ENCODE assay signal across 25 cellular contexts in the genomic region with DNA sequence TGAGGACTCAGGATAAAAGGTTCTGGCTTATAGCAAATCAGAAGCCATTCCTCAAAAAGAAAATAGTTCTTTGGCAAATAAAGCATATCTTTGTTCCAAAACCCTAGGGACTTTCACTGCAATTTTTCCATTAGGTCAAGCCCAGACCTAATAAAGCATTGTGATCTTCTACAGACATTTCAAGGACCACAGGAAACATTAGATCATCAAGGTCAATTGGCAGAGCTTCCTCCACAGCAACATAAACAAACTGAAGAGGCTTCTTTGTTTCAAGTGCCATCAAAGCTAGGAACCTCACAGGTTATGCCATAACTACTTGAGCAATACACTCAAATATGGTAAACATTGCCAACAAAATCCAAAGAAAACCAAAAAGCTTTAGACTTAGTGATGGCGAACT.
DNase-seq lines count a peak whose midpoint lies in the region; ATAC-seq and TF ChIP-seq lines count a peak whose summit lies in the region.
"Had no signal": no experiment of that assay in that cellular context is flagged by ENCODE, and none has a peak within 500 bp of the region (broad histone marks: within the 10 kb centered on the region; RNA-seq: fewer than 3 reads in every experiment).

No MANE protein-coding gene starts in this region.

- WGBS in heart right ventricle, 2 donors, result 72 to 79% methylated on average over 1 of the region's 1 CpG
- 92% methylated on average over 1 of the region's 1 CpG for WGBS in mammary epithelial cell (ENCODE audit: low coverage, missing lambda C conversion rate)
- WGBS in upper lobe of left lung, 2 donors, result 59 to 65% methylated on average over 1 of the region's 1 CpG

- no peak overlapping the region for H3K27ac Mint-ChIP-seq in effector memory CD8-positive, alpha-beta T cell
- H3K27ac Mint-ChIP-seq: IgD-negative memory B cell, WTC11 had no signal

- no peaks in the 10 kb centered on the region for H3K79me2 ChIP-seq in mammary epithelial cell (ENCODE audit: insufficient read depth, low read length)

- H3K4me1 Mint-ChIP-seq in effector memory CD8-positive, alpha-beta T cell (ENCODE audit: low read depth in 2 of 2), result no peaks in the 10 kb centered on the region
- H3K4me1 Mint-ChIP-seq: WTC11 had no signal

- H3K4me3 ChIP-seq in heart right ventricle (no peak overlapping the region), right atrium auricular region (no peak overlapping the region), mammary epithelial cell (replicated peaks in 1 of 3; ENCODE audit: insufficient read depth in 1 of 3, low read depth in 2 of 3, low read length in 3 of 3) (no peak overlapping the region), upper lobe of left lung (no peak overlapping the region)
- H3K4me3 ChIP-seq: BLaER1 treated with 17β-estradiol and CSF1 and Interleukin-3, amounts not matched to agents 10 nM and 100 nM; dorsolateral prefrontal cortex; suprapubic skin had no signal

- TF ChIP-seq EP300 in upper lobe of left lung (IDR thresholded peaks at IDR 0.05), result peak in 2 of 4 donors; percentile 7 to 91

- intact Hi-C loops in heart right ventricle (cut with DNase I), result no loop called here
- intact Hi-C loops in mammary epithelial cell (cut with micrococcal nuclease), result no loop called here

- H2AFZ ChIP-seq in mammary epithelial cell (ENCODE audit: low read depth, low read length), result no peak overlapping the region

- no peaks in the 10 kb centered on the region for H3K36me3 Mint-ChIP-seq in effector memory CD8-positive, alpha-beta T cell (ENCODE audit: insufficient read depth)
- H3K36me3 Mint-ChIP-seq: IgD-negative memory B cell, WTC11 had no signal

- ATAC-seq in heart right ventricle (peak in 5 of 8 donors; percentile 29 to 76 (median 56)), upper lobe of left lung (ENCODE audit: low FRiP score in 2 of 2) (peak in 1 of 2 donors; percentile 51), GM19467 (IDR thresholded peaks at IDR 0.05; ENCODE audit: unreplicated experiment) (no peak)
- no peak for ATAC-seq in effector memory CD8-positive, alpha-beta T cell (replicated peaks)
- ATAC-seq: WTC11 had no signal

- in situ Hi-C loops in mammary epithelial cell (cut with MboI; ENCODE audit: low sequenced_read_pairs in 2 of 2), result no loop called here

- no peak overlapping the region for H3K4me2 ChIP-seq in mammary epithelial cell (ENCODE audit: insufficient read depth, low read depth, low read length)
- H3K4me2 ChIP-seq: BLaER1 treated with 17β-estradiol and CSF1 and Interleukin-3, amounts not matched to agents 10 nM and 100 nM had no signal

- TF ChIP-seq CTCF in heart right ventricle (IDR thresholded peaks at IDR 0.05) (no peak), right atrium auricular region (IDR thresholded peaks at IDR 0.05) (no peak), mammary epithelial cell (conservative IDR thresholded peaks at IDR 0.05 in 1 of 2, IDR thresholded peaks at IDR 0.05 in 1 of 2; ENCODE audit: extremely low read depth in 1 of 2, insufficient read depth in 1 of 2, low read depth in 1 of 2, low read length in 2 of 2) (no peak), upper lobe of left lung (IDR thresholded peaks at IDR 0.05) (no peak)

- H3K9me3 Mint-ChIP-seq in effector memory CD8-positive, alpha-beta T cell, result peaks cover 0 to 2% of the 10 kb centered on the region in 2 donors

- no peaks in the 10 kb centered on the region for H4K20me1 ChIP-seq in mammary epithelial cell (ENCODE audit: insufficient read depth, low read length)
- H4K20me1 ChIP-seq: BLaER1 treated with 17β-estradiol and CSF1 and Interleukin-3, amounts not matched to agents 10 nM and 100 nM had no signal

- H3K27me3 ChIP-seq in heart right ventricle, result no peaks in the 10 kb centered on the region
- H3K27me3 ChIP-seq in right atrium auricular region, result no peaks in the 10 kb centered on the region
- H3K27me3 ChIP-seq in mammary epithelial cell (ENCODE audit: insufficient read depth, low read length), result no peaks in the 10 kb centered on the region
- H3K27me3 ChIP-seq in upper lobe of left lung, result no peaks in the 10 kb centered on the region
- H3K27me3 ChIP-seq: BLaER1 treated with 17β-estradiol and CSF1 and Interleukin-3, amounts not matched to agents 10 nM and 100 nM; suprapubic skin had no signal

- dilution Hi-C loops in mammary epithelial cell (cut with HindIII; ENCODE audit: low sequenced_read_pairs), result no loop called here

- H3K36me3 ChIP-seq in heart right ventricle (no peaks in the 10 kb centered on the region), right atrium auricular region (no peaks in the 10 kb centered on the region), mammary epithelial cell (ENCODE audit: insufficient read depth, low read length) (no peaks in the 10 kb centered on the region), upper lobe of left lung (no peaks in the 10 kb centered on the region)
- H3K36me3 ChIP-seq: BLaER1 treated with 17β-estradiol and CSF1 and Interleukin-3, amounts not matched to agents 10 nM and 100 nM; suprapubic skin had no signal

- no peak overlapping the region for H3K9ac ChIP-seq in mammary epithelial cell (ENCODE audit: insufficient read depth, low read length)
- H3K9ac ChIP-seq: BLaER1 treated with 17β-estradiol and CSF1 and Interleukin-3, amounts not matched to agents 10 nM and 100 nM had no signal

- no peak overlapping the region for H3K4me3 Mint-ChIP-seq in effector memory CD8-positive, alpha-beta T cell
- H3K4me3 Mint-ChIP-seq: IgD-negative memory B cell, WTC11 had no signal

- no TSS peak for BruUV-seq in mammary epithelial cell (replicated peaks; lab: Mats Ljungman, UMichigan)

- no peak for TF ChIP-seq POLR2A in upper lobe of left lung (IDR thresholded peaks at IDR 0.05)

- H3K4me1 ChIP-seq in heart right ventricle (peaks cover 0 to 37% (median 13%) of the 10 kb centered on the region in 9 donors), right atrium auricular region (peaks cover 0 to 13% of the 10 kb centered on the region in 2 donors), mammary epithelial cell (ENCODE audit: insufficient read depth, low read length) (peaks cover 13% of the 10 kb centered on the region), upper lobe of left lung (peaks cover 2 to 18% (median 8%) of the 10 kb centered on the region in 4 donors)
- H3K4me1 ChIP-seq: BLaER1 treated with 17β-estradiol and CSF1 and Interleukin-3, amounts not matched to agents 10 nM and 100 nM; suprapubic skin had no signal

- H3K27ac ChIP-seq in heart right ventricle (peak overlapping the region in 3 of 10 donors; percentile 6 to 27 (median 17)), right atrium auricular region (peak overlapping the region in 1 of 2 donors; percentile 38), mammary epithelial cell (ENCODE audit: insufficient read depth, low read depth, low read length) (no peak overlapping the region), upper lobe of left lung (peak overlapping the region; percentile 15 to 69 (median 38))
- H3K27ac ChIP-seq: BLaER1 treated with 17β-estradiol and CSF1 and Interleukin-3, amounts not matched to agents 10 nM and 100 nM; dorsolateral prefrontal cortex; epithelial cell of prostate; HL-60; suprapubic skin had no signal

- peaks cover 0 to 10% (median 0%) of the 10 kb centered on the region in 11 donors for H3K9me3 ChIP-seq in heart right ventricle
- no peaks in the 10 kb centered on the region for H3K9me3 ChIP-seq in right atrium auricular region
- no peaks in the 10 kb centered on the region for H3K9me3 ChIP-seq in mammary epithelial cell (replicated peaks; ENCODE audit: insufficient read depth, low read length)
- no peaks in the 10 kb centered on the region for H3K9me3 ChIP-seq in upper lobe of left lung
- H3K9me3 ChIP-seq: suprapubic skin had no signal

- peaks cover 42 to 55% of the 10 kb centered on the region in 2 donors for H3K27me3 Mint-ChIP-seq in effector memory CD8-positive, alpha-beta T cell

- CTCF ChIA-PET in mammary epithelial cell (lab: Charles Lee; ENCODE audit: low non-redundant PET), result no interaction called here

- peak in 1 of 2 donors; percentile 13 for DNase-seq in heart right ventricle
- DNase-seq in right atrium auricular region (ENCODE audit: low spot score), result no peak
- peak; percentile 13 for DNase-seq in mammary epithelial cell
- DNase-seq in iris pigment epithelial cell (ENCODE audit: low read depth), result peak; percentile 14
- DNase-seq in upper lobe of left lung, result no peak
- DNase-seq in effector memory CD8-positive, alpha-beta T cell, result no peak
- no peak for DNase-seq in activated effector memory CD4-positive, alpha-beta T cell treated with Interleukin-2 at 50 U/mL for 16 hours
- DNase-seq: ACHN; activated CD4-positive, alpha-beta T cell treated with anti-CD3 and anti-CD28 coated beads, Interleukin-2, amount 50 U/mL, for 4 hours; activated CD8-positive, alpha-beta memory T cell treated with anti-CD3 and anti-CD28 coated beads, Interleukin-2, amount 50 U/mL, for 48 hours; activated effector memory CD4-positive, alpha-beta T cell treated with anti-CD3 and anti-CD28 coated beads, Interleukin-2, amount 50 U/mL, for 16 hours; dorsolateral prefrontal cortex; MM.1S; NCI-H1694; NCI-H2227 treated with DMSO at 0.1 percent for 48 hours; nucleus accumbens; retina; stimulated activated CD4-positive, alpha-beta T cell treated with anti-CD3 and anti-CD28 coated beads, Interleukin-15, amount 100 ng/mL, for 24 hours had no signal

Comparison
In these comparisons a context has a peak if more than half of its experiments do, and no peak if none do; other contexts are left out.
1. ATAC-seq: peak in heart right ventricle (5 of 8); none in effector memory CD8-positive, alpha-beta T cell (single experiment) and GM19467 (single experiment).
2. DNase-seq: peak in mammary epithelial cell (single experiment) and iris pigment epithelial cell (single experiment); none in right atrium auricular region (single experiment), upper lobe of left lung (0 of 2), effector memory CD8-positive, alpha-beta T cell (0 of 3) and activated effector memory CD4-positive, alpha-beta T cell treated with Interleukin-2 at 50 U/mL for 16 hours (single experiment).